In genomic region chr12:4809013-4809448, GRCh38 we compare ENCODE assay signal across 1 cellular context.
TF ChIP-seq lines count a peak whose summit lies in the region.

No MANE protein-coding gene starts in this region.

TF ChIP-seq in GM12878, 131 proteins besides CTCF, POLR2A, EP300 and RAD21 (continued from another document):
- TF ChIP-seq REST (IDR thresholded peaks at IDR 0.05; ENCODE audit: low read depth, low read length) (no peak), EGR1 (IDR thresholded peaks at IDR 0.05; ENCODE audit: borderline replicate concordance in 1 of 2, low read depth in 2 of 2, low read length in 2 of 2) (peak in 1 of 2 experiments; percentile 66; a peak in 2 of 3 replicates), RUNX3 (IDR thresholded peaks at IDR 0.05; ENCODE audit: low read length) (no peak), BHLHE40 (IDR thresholded peaks at IDR 0.05; ENCODE audit: borderline replicate concordance in 1 of 2, low read depth in 2 of 2, low read length in 1 of 2) (peak in 1 of 2 experiments; percentile 30; a peak in 1 of 4 replicates), BRCA1 (IDR thresholded peaks at IDR 0.05; ENCODE audit: low read depth, low read length) (no peak), EED (IDR thresholded peaks at IDR 0.05; ENCODE audit: low read depth) (no peak), IKZF1 (conservative IDR thresholded peaks at IDR 0.05) (no peak)
